Comparison of ENCODE assay signal across 11 cellular contexts in genomic region chr14:59208224-59208814, GRCh38. TPM values are rescaled to one million over a fixed set of nuclear protein-coding genes. Genes with fewer than 3 reads are reported as not detected.
DNase-seq lines count a peak whose midpoint lies in the region; ATAC-seq, FAIRE-seq and TF ChIP-seq lines count a peak whose summit lies in the region.
"Had no signal": no experiment of that assay in that cellular context is flagged by ENCODE, and none has a peak within 500 bp of the region (broad histone marks: within the 10 kb centered on the region; RNA-seq: fewer than 3 reads in every experiment).

No MANE protein-coding gene starts in this region.

- H3K9me3 ChIP-seq in mesodermal cell (ENCODE audit: control insufficient read depth, low read length) (no peaks in the 10 kb centered on the region), T-helper 17 cell (ENCODE audit: control insufficient read depth, low read length, poor library complexity, severe bottlenecking) (no peaks in the 10 kb centered on the region), hepatocyte (ENCODE audit: low read depth) (no peaks in the 10 kb centered on the region)
- no peaks in the 10 kb centered on the region for H3K9me3 ChIP-seq in effector memory CD4-positive, alpha-beta T cell (ENCODE audit: control insufficient read depth, low read length)

- no peaks in the 10 kb centered on the region for H3K9me2 ChIP-seq in hepatocyte (replicated peaks; ENCODE audit: insufficient read depth)

- peaks cover 79% of the 10 kb centered on the region for H3K79me2 ChIP-seq in hepatocyte

- TF ChIP-seq POLR2A in GM12891 (IDR thresholded peaks at IDR 0.05; ENCODE audit: low read depth, low read length), result no peak

- H3K36me3 ChIP-seq in mesodermal cell (ENCODE audit: control insufficient read depth, insufficient read depth, low read length) (no peaks in the 10 kb centered on the region), hepatocyte (replicated peaks; ENCODE audit: insufficient read depth, low read depth) (no peaks in the 10 kb centered on the region)
- no peaks in the 10 kb centered on the region for H3K36me3 ChIP-seq in effector memory CD4-positive, alpha-beta T cell (ENCODE audit: control insufficient read depth, insufficient read depth, low read length)

- WGBS in mesodermal cell (ENCODE audit: insufficient coverage in 2 of 2), 2 experiments, result 92% methylated on average over 5 to 6 of the region's 6 CpGs
- WGBS in hepatocyte (ENCODE audit: low lambda C conversion rate, missing lambda C conversion rate), result 94% methylated on average over 6 of the region's 6 CpGs

- H3K4me1 ChIP-seq in mesodermal cell (ENCODE audit: control insufficient read depth, insufficient read depth, low read length, poor library complexity, severe bottlenecking) (peaks cover 22% of the 10 kb centered on the region), hepatocyte (ENCODE audit: insufficient read depth) (peaks cover 11% of the 10 kb centered on the region)
- no peaks in the 10 kb centered on the region for H3K4me1 ChIP-seq in effector memory CD4-positive, alpha-beta T cell (ENCODE audit: control insufficient read depth, insufficient read depth, low read length, poor library complexity, severe bottlenecking)

- H3K4me2 ChIP-seq in hepatocyte, result no peak overlapping the region

- H3K27ac ChIP-seq in mesodermal cell (ENCODE audit: low read depth, low read length, severe bottlenecking) (peak overlapping the region; percentile 7), hepatocyte (no peak overlapping the region)
- H3K27ac ChIP-seq in effector memory CD4-positive, alpha-beta T cell (ENCODE audit: insufficient read depth, low read length, poor library complexity, severe bottlenecking), result no peak overlapping the region

- H3K27ac Mint-ChIP-seq in T-helper 17 cell, result no peak overlapping the region

- TF ChIP-seq CTCF in hepatocyte (IDR thresholded peaks at IDR 0.05; ENCODE audit: poor library complexity), result no peak

- H3K4me1 Mint-ChIP-seq in T-helper 17 cell, result peaks cover 15% of the 10 kb centered on the region

- no peaks in the 10 kb centered on the region for H3K27me3 Mint-ChIP-seq in T-helper 17 cell
- H3K27me3 Mint-ChIP-seq: CD4-positive, alpha-beta memory T cell had no signal

- H3K27me3 ChIP-seq in effector memory CD4-positive, alpha-beta T cell (replicated peaks; ENCODE audit: control insufficient read depth, insufficient read depth, low read length, poor library complexity, severe bottlenecking), result no peaks in the 10 kb centered on the region
- no peaks in the 10 kb centered on the region for H3K27me3 ChIP-seq in hepatocyte

- DNase-seq in GM12891 (ENCODE audit: insufficient read length, low spot score) (no peak), astrocyte of the hippocampus (ENCODE audit: low read depth, low spot score) (peak; percentile 70), T-helper 17 cell (no peak), T-helper 2 cell (no peak), hepatocyte (ENCODE audit: low spot score) (no peak)
- DNase-seq in effector memory CD4-positive, alpha-beta T cell, result no peak
- DNase-seq: activated CD8-positive, alpha-beta memory T cell treated with anti-CD3 and anti-CD28 coated beads, Interleukin-2, amount 50 U/mL, for 48 hours; CD4-positive, alpha-beta memory T cell; KBM-7 had no signal

- FAIRE-seq in GM12891 (lab: Jason Lieb, UNC), result no peak

- H4K20me1 ChIP-seq in hepatocyte (ENCODE audit: insufficient read depth, poor library complexity, severe bottlenecking), result peaks cover 8% of the 10 kb centered on the region

- H3K4me3 ChIP-seq in mesodermal cell (ENCODE audit: extremely low read depth, insufficient read depth, low read length, poor library complexity, severe bottlenecking) (no peak overlapping the region), hepatocyte (no peak overlapping the region)
- H3K4me3 ChIP-seq in effector memory CD4-positive, alpha-beta T cell (ENCODE audit: insufficient read depth, low read depth, low read length, poor library complexity, severe bottlenecking), result no peak overlapping the region

- ATAC-seq in HG03520 (IDR thresholded peaks at IDR 0.05; ENCODE audit: unreplicated experiment) (peak; percentile 60), T-helper 17 cell (no peak)

- H3K36me3 Mint-ChIP-seq in T-helper 17 cell (ENCODE audit: low read depth), result no peaks in the 10 kb centered on the region

- no peak overlapping the region for H2AFZ ChIP-seq in hepatocyte

- H3K4me3 Mint-ChIP-seq in T-helper 17 cell, result no peak overlapping the region
- H3K4me3 Mint-ChIP-seq: CD4-positive, alpha-beta memory T cell had no signal

TF ChIP-seq in GM12891, 5 proteins besides CTCF, POLR2A, EP300 and RAD21:
- TF ChIP-seq POLR2AphosphoS5 (IDR thresholded peaks at IDR 0.05; ENCODE audit: low read depth, low read length) (no peak), POU2F2 (IDR thresholded peaks at IDR 0.05; ENCODE audit: low read depth, low read length) (0 out of 2 replicates have a peak, but pooled peaks have one; percentile 6)
TF ChIP-seq in GM12891: peak in this region for 1.

RNA-seq across cellular contexts. Expression of gene DAAM1, which starts 19.9 kb away (rescaled TPM):
- polyA plus RNA-seq in GM12891 (2012; ENCODE audit: low read depth, missing spikeins), result 6.7 TPM
- 50.5 TPM for polyA plus RNA-seq in mesodermal cell (2013, experiment 1 of 2)
- polyA plus RNA-seq in mesodermal cell (2013, experiment 2 of 2), result 56.1 TPM
- total RNA-seq in T-helper 17 cell (10 to 100 TPM; 22.6 to 25.6 TPM), hepatocyte (23.1 and 23.7 TPM in 2 replicates)
- polyA plus RNA-seq in hepatocyte, result 19.0 and 21.6 TPM in 2 replicates
